15 cellular contexts compared by ENCODE assay signal in the genomic region with DNA sequence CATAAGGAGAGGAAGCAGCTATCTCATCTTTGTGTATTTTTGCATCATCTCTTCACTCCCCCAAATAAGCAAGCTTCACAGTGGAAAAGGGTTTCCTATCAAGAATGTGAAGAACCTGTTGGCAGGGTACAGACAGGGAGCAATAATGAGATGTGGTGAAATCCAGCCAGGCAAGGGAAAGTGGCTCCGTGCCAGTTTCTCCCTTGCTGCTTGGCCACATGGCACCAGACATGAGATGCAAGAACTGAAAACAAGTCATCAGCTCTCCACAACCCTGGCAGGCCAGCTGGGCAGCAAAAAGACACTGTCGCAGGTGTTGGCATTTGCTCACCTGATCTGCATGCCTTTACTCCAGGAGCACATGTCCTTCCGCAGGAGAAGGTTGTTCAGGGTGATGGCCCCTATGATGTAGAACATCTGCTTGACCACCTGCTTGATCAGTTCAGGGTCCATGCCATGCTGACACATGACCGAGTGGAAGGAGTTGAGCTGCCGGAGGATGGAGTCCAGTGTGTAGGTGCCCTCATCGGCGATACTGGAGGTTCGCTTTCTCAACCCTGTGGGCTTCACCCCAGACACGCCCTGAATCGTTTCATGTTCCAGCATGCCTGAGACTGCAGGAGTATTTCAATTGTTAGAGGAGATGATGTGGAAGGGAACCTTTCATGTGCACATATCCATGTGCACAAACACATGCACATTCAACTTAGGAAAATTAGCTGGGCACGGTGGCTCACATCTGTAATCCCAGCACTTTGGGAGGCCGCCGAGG. TPM values are rescaled to one million over a fixed set of nuclear protein-coding genes. Genes with fewer than 3 reads are reported as not detected.
DNase-seq lines count a peak whose midpoint lies in the region; ATAC-seq and TF ChIP-seq lines count a peak whose summit lies in the region.
"Had no signal": no experiment of that assay in that cellular context is flagged by ENCODE, and none has a peak within 500 bp of the region (broad histone marks: within the 10 kb centered on the region; RNA-seq: fewer than 3 reads in every experiment).

No MANE protein-coding gene starts in this region.

- no peaks in the 10 kb centered on the region for H3K9me3 ChIP-seq in right atrium auricular region
- H3K9me3 ChIP-seq: colonic mucosa had no signal

- no peak overlapping the region for H3K4me3 ChIP-seq in AG10803 (ENCODE audit: low read length)
- no peak overlapping the region for H3K4me3 ChIP-seq in right atrium auricular region
- H3K4me3 ChIP-seq: colonic mucosa had no signal

- no peaks in the 10 kb centered on the region for H3K27me3 ChIP-seq in right atrium auricular region
- H3K27me3 ChIP-seq: colonic mucosa had no signal

- TF ChIP-seq CTCF in AG10803 (conservative IDR thresholded peaks at IDR 0.05; ENCODE audit: low read length) (no peak), right atrium auricular region (IDR thresholded peaks at IDR 0.05) (no peak)

- peaks cover 50% of the 10 kb centered on the region for H3K36me3 ChIP-seq in right atrium auricular region
- H3K36me3 ChIP-seq: colonic mucosa had no signal

- H3K4me1 ChIP-seq in right atrium auricular region, result no peaks in the 10 kb centered on the region
- H3K4me1 ChIP-seq: colonic mucosa had no signal

- peak overlapping the region; percentile 63 for H3K27ac ChIP-seq in caudate nucleus (ENCODE audit: low read depth, low read length)
- H3K27ac ChIP-seq in right atrium auricular region, result peak overlapping the region; percentile 7 to 8
- H3K27ac ChIP-seq: colonic mucosa had no signal

- peak; percentile 23 for DNase-seq in AG10803 (ENCODE audit: low read depth)
- DNase-seq in NCI-H2171 (lab: John Stamatoyannopoulos, UW), result peak; percentile 58
- DNase-seq in caudate nucleus (lab: John Stamatoyannopoulos, UW), result peak in 2 of 61 donors; percentile 33 to 97
- no peak for DNase-seq in right atrium auricular region (ENCODE audit: low spot score)
- DNase-seq in OCI-M2 (lab: John Stamatoyannopoulos, UW; ENCODE audit: unreplicated experiment), result no peak
- no peak for DNase-seq in NCI-H2081 (lab: John Stamatoyannopoulos, UW)
- DNase-seq: activated CD8-positive, alpha-beta T cell treated with anti-CD3 and anti-CD28 coated beads for 36 hours; colonic mucosa; erythroblast; GF-D8; KG1; NCI-H1105 treated with DMSO at 0.1 percent for 48 hours; NCI-H510A treated with DMSO at 0.1 percent for 48 hours had no signal

- ATAC-seq in HG02870 (IDR thresholded peaks at IDR 0.05; ENCODE audit: unreplicated experiment) (no peak), HG03460 (IDR thresholded peaks at IDR 0.05; ENCODE audit: unreplicated experiment) (no peak)
- ATAC-seq: activated CD8-positive, alpha-beta T cell treated with anti-CD3 and anti-CD28 coated beads for 36 hours had no signal

RNA-seq across cellular contexts. Expression of a gene that starts 23.3 kb away (rescaled TPM):
- 1 to 10 TPM; 2.0 to 5.3 TPM for total RNA-seq in right atrium auricular region

Comparison
In these comparisons a context has a peak if more than half of its experiments do, and no peak if none do; other contexts are left out.
1. DNase-seq: peak in AG10803 (single experiment) and NCI-H2171 (single experiment); none in right atrium auricular region (single experiment), OCI-M2 (single experiment) and NCI-H2081 (0 of 2).